8 cellular contexts compared by ENCODE assay signal in the genomic region with DNA sequence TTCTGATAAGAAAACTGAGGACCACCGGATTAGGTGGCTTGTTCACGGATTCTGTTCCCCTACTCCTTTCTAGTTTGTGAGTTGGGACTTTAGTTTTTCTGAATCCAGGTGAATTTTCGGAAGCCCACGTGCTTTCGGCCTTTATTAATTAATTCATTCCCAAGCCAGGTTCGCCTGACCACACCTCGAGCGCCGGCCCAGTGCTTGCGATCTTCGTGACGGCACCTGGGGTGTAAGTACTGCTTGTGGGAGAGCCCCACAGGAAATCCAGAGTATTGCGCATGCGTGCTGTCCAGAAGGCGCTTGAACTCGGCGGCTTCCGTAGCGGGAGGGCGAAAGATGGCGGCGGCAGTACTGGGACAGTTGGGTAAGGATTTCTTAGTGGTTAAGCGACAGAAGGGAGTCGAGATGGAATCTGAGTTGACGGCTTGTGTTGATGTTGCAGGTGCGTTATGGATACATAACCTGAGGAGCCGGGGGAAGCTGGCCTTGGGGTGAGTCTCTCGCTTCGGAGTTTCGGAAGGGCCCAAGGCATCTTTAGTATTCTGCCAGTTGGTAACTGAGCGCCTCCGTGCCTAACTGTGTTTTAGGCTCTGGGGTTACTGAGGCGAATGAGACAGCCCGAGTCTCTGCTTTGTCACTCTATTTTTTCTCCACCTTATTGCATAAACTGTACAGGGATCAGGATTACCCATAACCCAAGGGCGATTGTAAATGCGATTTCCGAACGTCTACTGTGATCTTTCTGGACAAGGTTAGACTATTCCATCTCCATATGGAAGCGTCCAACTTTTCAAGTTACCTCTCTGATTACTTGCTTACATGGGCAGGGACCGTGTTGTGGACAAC. TPM values are rescaled to one million over a fixed set of nuclear protein-coding genes. Genes with fewer than 3 reads are reported as not detected.
DNase-seq lines count a peak whose midpoint lies in the region; ATAC-seq, FAIRE-seq and TF ChIP-seq lines count a peak whose summit lies in the region.

A gene (plus strand): TSS at position 302 of the 849 bp plus-strand sequence. CDS start 38 bp downstream, at position 340.

- peak; percentile 87 for TF ChIP-seq POLR2A in H54 (IDR thresholded peaks at IDR 0.05; ENCODE audit: low read depth, low read length)
- peak; percentile 93 for TF ChIP-seq POLR2A in Raji (IDR thresholded peaks at IDR 0.05; ENCODE audit: insufficient read depth, low read depth, low read length)

- intact Hi-C loops in natural killer cell (cut with micrococcal nuclease): loop anchor here (2.0 to 5.0 kb wide), 2 partner anchors 82 to 494 kb away; a partner anchor contains a TSS

- H3K36me3 Mint-ChIP-seq in natural killer cell: no peaks in the 10 kb centered on the region

- H3K27me3 Mint-ChIP-seq in natural killer cell (ENCODE audit: low read depth in 2 of 2): no peaks in the 10 kb centered on the region

- H3K27ac Mint-ChIP-seq in natural killer cell: peak within 1 kb of the TSS; percentile 97 to 99

- H3K9me3 Mint-ChIP-seq in natural killer cell: no peaks in the 10 kb centered on the region

- peak within 1 kb of the TSS; percentile 99 for H3K4me3 Mint-ChIP-seq in natural killer cell

- peak; percentile 66 to 84 (median 69) for ATAC-seq in natural killer cell

- peak; percentile 86 for FAIRE-seq in H54 (lab: Jason Lieb, UNC)

- H3K4me1 Mint-ChIP-seq in natural killer cell: peaks cover 30 to 40% of the 10 kb centered on the region in 2 donors

- peak within 1 kb of the TSS; percentile 99 for H3K4me3 ChIP-seq in fibroblast of pulmonary artery (replicated peaks; ENCODE audit: low read depth, low read length)

- TF ChIP-seq CTCF in fibroblast of pulmonary artery (IDR thresholded peaks at IDR 0.05; ENCODE audit: low read length, missing control alignments): no peak
- no peak for TF ChIP-seq CTCF in natural killer cell (IDR thresholded peaks at IDR 0.05)

- peak; percentile 91 for DNase-seq in EL
- peak; percentile 80 for DNase-seq in H54 (ENCODE audit: insufficient read length, low spot score)
- DNase-seq in M059J (ENCODE audit: low read depth): peak; percentile 88
- DNase-seq in activated T-helper 9 cell treated with anti-CD3 and anti-CD28 coated beads, Interleukin-2, amount 50 U/mL, for 16 hours (ENCODE audit: low read depth): peak; percentile 89
- peak; percentile 96 for DNase-seq in fibroblast of pulmonary artery (ENCODE audit: low read depth)
- DNase-seq in natural killer cell: peak; percentile 92
- peak; percentile 88 to 96 (median 92) for DNase-seq in stimulated activated naive CD4-positive, alpha-beta T cell (lab: John Stamatoyannopoulos, UW)

RNA-seq across cellular contexts. Expression of the gene that starts here (rescaled TPM):
- 55.4 and 57.6 TPM in 2 replicates for total RNA-seq in M059J (2014; rRNA removed; shearing (Covaris generic))
- total RNA-seq in natural killer cell: 10 to 100 TPM; 30.5 to 38.0 (median 30.9) TPM

Comparison
In these comparisons a context has a peak if more than half of its experiments do, and no peak if none do; other contexts are left out.
1. Peak in every context shown above with its lines: DNase-seq, ATAC-seq and H3K4me3 ChIP-seq.